In the genomic region with DNA sequence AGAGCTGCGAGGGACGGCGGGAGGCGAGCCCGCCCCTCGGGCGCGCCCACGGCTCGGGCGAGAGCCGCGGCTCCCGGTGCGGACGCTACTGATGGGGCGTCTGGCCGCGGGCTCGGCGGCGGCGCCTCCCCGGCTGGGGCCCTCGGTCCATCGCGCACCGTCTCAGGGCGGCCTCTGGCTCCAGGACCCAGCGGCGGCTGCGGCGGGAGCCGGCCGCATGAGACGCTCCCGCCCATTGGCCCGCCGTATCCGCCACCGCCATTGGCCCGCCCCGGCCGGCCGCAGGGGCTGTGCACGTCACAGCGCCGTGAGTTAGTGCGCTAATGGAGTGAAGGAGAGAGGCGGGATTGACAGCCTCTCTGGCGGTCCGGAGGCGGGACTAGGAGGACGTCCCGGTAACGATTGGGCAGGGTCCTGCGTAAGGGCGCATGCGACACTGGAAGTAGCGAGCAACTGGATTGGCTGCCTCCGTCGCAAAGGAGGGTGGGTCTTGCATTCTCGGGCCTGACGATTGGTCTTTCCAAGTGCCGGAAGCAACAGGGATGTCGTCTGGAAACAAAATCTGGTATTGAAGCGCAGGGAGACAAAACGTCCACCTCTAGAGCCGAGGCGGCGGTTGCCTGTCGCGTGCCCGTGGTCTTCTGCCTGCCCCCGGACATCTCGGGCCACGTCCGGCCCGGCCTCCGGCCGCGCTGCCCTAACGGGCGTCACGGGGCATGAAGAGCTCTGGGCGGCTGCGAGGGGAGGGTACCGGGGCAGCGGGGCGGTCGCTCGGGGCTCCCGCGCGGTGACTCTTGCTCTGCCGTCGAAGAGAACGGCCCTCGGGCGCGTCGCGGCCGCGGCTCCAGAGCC, we compare ENCODE assay signal across 8 cellular contexts. TPM values are rescaled to one million over a fixed set of nuclear protein-coding genes. Genes with fewer than 3 reads are reported as not detected.
DNase-seq lines count a peak whose midpoint lies in the region; ATAC-seq and TF ChIP-seq lines count a peak whose summit lies in the region.

A gene (minus strand): TSS at position 176 of the 852 bp plus-strand sequence. CDS start 173,542 bp downstream, outside the sequence.

- no peaks in the 10 kb centered on the region for H3K27me3 Mint-ChIP-seq in activated CD4-positive, alpha-beta T cell treated with anti-CD3 and anti-CD28 coated beads, Interleukin-2, amount 10 ng/mL, durations not matched to agents 24 days and 14 days

- TF ChIP-seq CTCF in BJ (IDR thresholded peaks at IDR 0.05; ENCODE audit: insufficient read depth, low read depth, low read length) (no peak), coronary artery (IDR thresholded peaks at IDR 0.05) (no peak)

- POLR2A ChIA-PET in BJ (lab: Charles Lee) = no interaction called here

- H3K36me3 ChIP-seq in BJ (ENCODE audit: control insufficient read depth, insufficient read depth, low read length) = no peaks in the 10 kb centered on the region

- peak within 1 kb of the TSS; percentile 99 for H3K27ac ChIP-seq in coronary artery

- peak within 1 kb of the TSS; percentile 86 for H3K4me3 ChIP-seq in BJ (ENCODE audit: low read depth, low read length)
- H3K4me3 ChIP-seq in coronary artery = peak within 1 kb of the TSS; percentile 97

- ATAC-seq in GM19324 (IDR thresholded peaks at IDR 0.05; ENCODE audit: low FRiP score, unreplicated experiment) (peak; percentile 83), HG03469 (IDR thresholded peaks at IDR 0.05; ENCODE audit: unreplicated experiment) (peak; percentile 68), left colon (peak; percentile 91)

- DNase-seq in BJ (ENCODE audit: low read depth) = peak; percentile 98
- DNase-seq in NCI-H526 treated with DMSO at 0.1 percent for 48 hours (lab: John Stamatoyannopoulos, UW) = peak; percentile 95
- peak; percentile 100 for DNase-seq in activated CD4-positive, alpha-beta T cell treated with anti-CD3 and anti-CD28 coated beads, Interleukin-2, amount 10 ng/mL, durations not matched to agents 24 days and 14 days
- peak; percentile 100 for DNase-seq in coronary artery (ENCODE audit: low spot score)
- DNase-seq in left colon = peak; percentile 96 to 100
- DNase-seq in stimulated activated CD4-positive, alpha-beta T cell treated with anti-CD3 and anti-CD28 coated beads, Interleukin-1b, Interleukin-23, amount 100 ng/mL, for 48 hours = peak; percentile 100

- CTCF ChIA-PET in BJ (lab: Yijun Ruan, JAX) = interaction anchor here (0.5 to 1.6 kb wide), 2 partner anchors 44 to 120 kb away, joined by 3 to 5 read pairs; no protein-coding TSS in a partner anchor

- H3K36me3 Mint-ChIP-seq in activated CD4-positive, alpha-beta T cell treated with anti-CD3 and anti-CD28 coated beads, Interleukin-2, amount 10 ng/mL, durations not matched to agents 24 days and 14 days (ENCODE audit: low read depth) = peaks cover 10% of the 10 kb centered on the region

- no peaks in the 10 kb centered on the region for H3K9me3 Mint-ChIP-seq in activated CD4-positive, alpha-beta T cell treated with anti-CD3 and anti-CD28 coated beads, Interleukin-2, amount 10 ng/mL, durations not matched to agents 24 days and 14 days

- peaks cover 41% of the 10 kb centered on the region for H3K4me1 Mint-ChIP-seq in activated CD4-positive, alpha-beta T cell treated with anti-CD3 and anti-CD28 coated beads, Interleukin-2, amount 10 ng/mL, durations not matched to agents 24 days and 14 days

- H3K27me3 ChIP-seq in BJ (ENCODE audit: control insufficient read depth, insufficient read depth, low read length) = no peaks in the 10 kb centered on the region

- peak within 1 kb of the TSS; percentile 94 for H3K4me3 Mint-ChIP-seq in activated CD4-positive, alpha-beta T cell treated with anti-CD3 and anti-CD28 coated beads, Interleukin-2, amount 10 ng/mL, durations not matched to agents 24 days and 14 days

- intact Hi-C loops in activated CD4-positive, alpha-beta T cell treated with anti-CD3 and anti-CD28 coated beads, Interleukin-2, amount 10 ng/mL, durations not matched to agents 24 days and 14 days (cut with micrococcal nuclease) = loop anchor here (1.0 kb wide), 4 partner anchors 18 to 249 kb away; a partner anchor contains a TSS
- intact Hi-C loops in left colon (cut with DNase I, micrococcal nuclease) = no loop called here

- peak within 1 kb of the TSS; percentile 96 for H3K27ac Mint-ChIP-seq in activated CD4-positive, alpha-beta T cell treated with anti-CD3 and anti-CD28 coated beads, Interleukin-2, amount 10 ng/mL, durations not matched to agents 24 days and 14 days

RNA-seq across cellular contexts. Expression of the gene that starts here (rescaled TPM):
- 44.1 and 61.8 TPM in 2 replicates for polyA plus RNA-seq in BJ (2011; rRNA removed)
- 39.1 and 66.5 TPM in 2 replicates for polyA minus RNA-seq in BJ (2011; rRNA and poly(A)+ RNA removed)
- total RNA-seq in activated CD4-positive, alpha-beta T cell treated with anti-CD3 and anti-CD28 coated beads, Interleukin-2, amount 10 ng/mL, durations not matched to agents 24 days and 14 days = 152 TPM in 2 replicates
- 100 to 1,000 TPM in 1 of 2 donors, 10 to 100 TPM in 1; 82.5 to 135 TPM for total RNA-seq in left colon

Comparison
In these comparisons a context has a peak if more than half of its experiments do, and no peak if none do; other contexts are left out.
1. Peak in every context shown above with its lines: DNase-seq, ATAC-seq, H3K4me3 ChIP-seq and H3K27ac ChIP-seq.